ENCODE assay signal across 34 cellular contexts in the genomic region with DNA sequence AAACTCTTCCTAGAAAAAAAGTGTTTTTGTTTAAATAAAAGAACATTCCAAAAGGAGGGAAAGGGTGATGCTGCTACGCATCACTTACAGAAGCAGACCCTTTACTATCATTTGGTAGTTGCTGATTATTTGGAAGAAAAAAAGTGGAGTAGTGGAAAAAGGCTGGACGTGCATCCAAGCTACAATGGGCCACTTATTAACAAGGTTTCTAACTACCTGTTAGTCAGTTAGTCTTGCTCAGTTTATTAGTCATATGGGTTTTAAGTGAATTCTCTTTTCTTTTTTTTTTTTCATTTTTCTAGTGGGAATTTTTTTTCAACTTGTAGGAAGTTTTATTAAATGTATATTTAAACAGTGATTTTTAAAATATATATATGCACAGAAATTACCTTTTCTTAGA.
"Had no signal": no experiment of that assay in that cellular context is flagged by ENCODE, and none has a peak within 500 bp of the region (broad histone marks: within the 10 kb centered on the region; RNA-seq: fewer than 3 reads in every experiment).

No MANE protein-coding gene starts in this region.

- H3K27me3 ChIP-seq: adrenal gland, body of pancreas, foreskin keratinocyte, gastrocnemius medialis had no signal

- ATAC-seq: activated CD4-positive, CD25-positive, alpha-beta regulatory T cell treated with anti-CD3 and anti-CD28 coated beads, Interleukin-2, amount 50 U/mL, for 24 hours; activated CD8-positive, alpha-beta T cell treated with anti-CD3 and anti-CD28 coated beads for 36 hours; activated naive CD8-positive, alpha-beta T cell treated with anti-CD3 and anti-CD28 coated beads, Interleukin-2, amount 50 U/mL, for 24 hours; activated T-cell treated with anti-CD3 and anti-CD28 coated beads, Interleukin-2, amount 50 U/mL, for 4 hours; activated T-helper 17 cell treated with anti-CD3 and anti-CD28 coated beads, Interleukin-2, amount 50 U/mL, for 72 hours; body of pancreas; esophagus mucosa; foreskin keratinocyte; gastrocnemius medialis; T-helper 17 cell had no signal

- FAIRE-seq: colon, endometrium, endothelial cell of umbilical vein had no signal

- H3K27ac Mint-ChIP-seq: activated B cell treated with CpG ODN at 0.5 μM for 24 hours; activated CD8-positive, alpha-beta T cell treated with anti-CD3 and anti-CD28 coated beads for 36 hours; activated naive CD4-positive, alpha-beta T cell treated with anti-CD3 and anti-CD28 coated beads, Interleukin-2, amount 50 U/mL, for 24 hours; activated naive CD8-positive, alpha-beta T cell treated with anti-CD3 and anti-CD28 coated beads for 36 hours; activated naive CD8-positive, alpha-beta T cell treated with anti-CD3 and anti-CD28 coated beads, Interleukin-2, amount 50 U/mL, for 24 hours; activated T-helper 17 cell treated with anti-CD3 and anti-CD28 coated beads, Interleukin-2, amount 50 U/mL, for 72 hours; T-helper 17 cell; T-helper 2 cell treated with Interferon-gamma antibody and Interleukin-4, amounts not matched to agents 5 μg/mL and 100 μg/mL, for 36 hours had no signal

- DNase-seq: activated B cell treated with CpG ODN at 0.5 μM for 24 hours; activated CD4-positive, alpha-beta T cell treated with anti-CD3 and anti-CD28 coated beads for 48 hours; activated CD4-positive, alpha-beta T cell treated with anti-CD3 and anti-CD28 coated beads, Interleukin-2, amount 50 U/mL, for 1 hour; activated CD4-positive, alpha-beta T cell treated with anti-CD3 and anti-CD28 coated beads, Interleukin-2, amount 50 U/mL, for 48 hours; activated CD8-positive, alpha-beta memory T cell treated with anti-CD3 and anti-CD28 coated beads for 24 hours; activated CD8-positive, alpha-beta T cell treated with anti-CD3 and anti-CD28 coated beads for 36 hours; activated effector memory CD4-positive, alpha-beta T cell treated with Interleukin-2 at 50 U/mL for 16 hours; activated gamma-delta T cell treated with Interleukin-2 at 50 U/mL for 16 hours; activated naive CD4-positive, alpha-beta T cell treated with Interleukin-2 at 50 U/mL for 16 hours; activated naive CD8-positive, alpha-beta T cell treated with anti-CD3 and anti-CD28 coated beads for 36 hours; activated naive CD8-positive, alpha-beta T cell treated with anti-CD3 and anti-CD28 coated beads, Interleukin-2, amount 50 U/mL, for 24 hours; activated T-cell treated with anti-CD3 and anti-CD28 coated beads, Interleukin-2, amount 50 U/mL, for 4 hours; adrenal gland; amygdala; aorta; body of pancreas; caudate nucleus; cortex of kidney; dermis blood vessel endothelial cell; effector CD8-positive, alpha-beta T cell; foreskin keratinocyte; gastrocnemius medialis; T-helper 17 cell; T1000; WERI-Rb-1 had no signal

- H3K36me3 ChIP-seq: adrenal gland, gastrocnemius medialis, WERI-Rb-1 had no signal

- H3K9me3 ChIP-seq: adrenal gland, body of pancreas, gastrocnemius medialis had no signal

- H3K36me3 Mint-ChIP-seq: activated naive CD4-positive, alpha-beta T cell treated with anti-CD3 and anti-CD28 coated beads, Interleukin-2, amount 50 U/mL, for 24 hours; activated naive CD8-positive, alpha-beta T cell treated with anti-CD3 and anti-CD28 coated beads for 36 hours had no signal

- H3K4me3 ChIP-seq: adrenal gland, body of pancreas, gastrocnemius medialis had no signal

- H3K27ac ChIP-seq: adrenal gland, body of pancreas, epithelial cell of prostate, foreskin keratinocyte, gastrocnemius medialis, WERI-Rb-1 had no signal

- H3K4me1 Mint-ChIP-seq: activated B cell treated with CpG ODN at 0.5 μM for 24 hours; activated naive CD4-positive, alpha-beta T cell treated with anti-CD3 and anti-CD28 coated beads, Interleukin-2, amount 50 U/mL, for 24 hours; activated naive CD8-positive, alpha-beta T cell treated with anti-CD3 and anti-CD28 coated beads for 36 hours; activated naive CD8-positive, alpha-beta T cell treated with anti-CD3 and anti-CD28 coated beads, Interleukin-2, amount 50 U/mL, for 24 hours; activated T-helper 17 cell treated with anti-CD3 and anti-CD28 coated beads, Interleukin-2, amount 50 U/mL, for 72 hours; T-helper 17 cell had no signal

- H3K4me3 Mint-ChIP-seq: activated B cell treated with CpG ODN at 0.5 μM for 24 hours; activated CD8-positive, alpha-beta T cell treated with anti-CD3 and anti-CD28 coated beads for 36 hours; activated naive CD4-positive, alpha-beta T cell treated with anti-CD3 and anti-CD28 coated beads, Interleukin-2, amount 50 U/mL, for 24 hours; activated naive CD8-positive, alpha-beta T cell treated with anti-CD3 and anti-CD28 coated beads for 36 hours; activated naive CD8-positive, alpha-beta T cell treated with anti-CD3 and anti-CD28 coated beads, Interleukin-2, amount 50 U/mL, for 24 hours; activated T-cell treated with anti-CD3 and anti-CD28 coated beads, Interleukin-2, amount 50 U/mL, for 4 hours; activated T-helper 17 cell treated with anti-CD3 and anti-CD28 coated beads, Interleukin-2, amount 50 U/mL, for 72 hours; T-helper 17 cell; T-helper 2 cell treated with Interferon-gamma antibody and Interleukin-4, amounts not matched to agents 5 μg/mL and 100 μg/mL, for 36 hours had no signal

- H3K9me3 Mint-ChIP-seq: activated B cell treated with CpG ODN at 0.5 μM for 24 hours; activated CD8-positive, alpha-beta T cell treated with anti-CD3 and anti-CD28 coated beads for 36 hours; activated naive CD4-positive, alpha-beta T cell treated with anti-CD3 and anti-CD28 coated beads, Interleukin-2, amount 50 U/mL, for 24 hours; activated T-cell treated with anti-CD3 and anti-CD28 coated beads, Interleukin-2, amount 50 U/mL, for 4 hours; T-helper 2 cell treated with Interferon-gamma antibody and Interleukin-4, amounts not matched to agents 5 μg/mL and 100 μg/mL, for 36 hours had no signal

- H3K4me1 ChIP-seq: adrenal gland, body of pancreas, foreskin keratinocyte, gastrocnemius medialis had no signal

- H3K27me3 Mint-ChIP-seq: activated B cell treated with CpG ODN at 0.5 μM for 24 hours; activated CD8-positive, alpha-beta T cell treated with anti-CD3 and anti-CD28 coated beads for 36 hours; activated naive CD4-positive, alpha-beta T cell treated with anti-CD3 and anti-CD28 coated beads, Interleukin-2, amount 50 U/mL, for 24 hours; activated T-helper 17 cell treated with anti-CD3 and anti-CD28 coated beads, Interleukin-2, amount 50 U/mL, for 72 hours; T-helper 17 cell had no signal
